10 cellular contexts compared by ENCODE assay signal in genomic region chr2:24930768-24931167, GRCh38. TPM values are rescaled to one million over a fixed set of nuclear protein-coding genes. Genes with fewer than 3 reads are reported as not detected.
DNase-seq lines count a peak whose midpoint lies in the region; ATAC-seq, FAIRE-seq and TF ChIP-seq lines count a peak whose summit lies in the region.
"Had no signal": no experiment of that assay in that cellular context is flagged by ENCODE, and none has a peak within 500 bp of the region (broad histone marks: within the 10 kb centered on the region; RNA-seq: fewer than 3 reads in every experiment).

No MANE protein-coding gene starts in this region.

- H3K27me3 Mint-ChIP-seq in progenitor cell of endocrine pancreas, result peaks cover 27% of the 10 kb centered on the region

- H3K4me3 ChIP-seq in bronchial epithelial cell (ENCODE audit: low read depth, low read length), result no peak overlapping the region
- H3K4me3 ChIP-seq: cardiac muscle cell had no signal

- peak; percentile 78 for FAIRE-seq in GM19239 (lab: Jason Lieb, UNC)
- no peak for FAIRE-seq in bronchial epithelial cell (lab: Jason Lieb, UNC)

- no peak overlapping the region for H3K27ac Mint-ChIP-seq in progenitor cell of endocrine pancreas

- peak; percentile 76 for ATAC-seq in HG03342 (IDR thresholded peaks at IDR 0.05; ENCODE audit: unreplicated experiment)
- ATAC-seq: Panc1 had no signal

- peak; percentile 54 for DNase-seq in AG20443 (ENCODE audit: low spot score)
- DNase-seq in GM19239 (ENCODE audit: insufficient read length, low spot score), result peak; percentile 64
- peak; percentile 33 for DNase-seq in bronchial epithelial cell (ENCODE audit: low read depth)
- no peak for DNase-seq in progenitor cell of endocrine pancreas (ENCODE audit: low spot score, unreplicated experiment)
- no peak for DNase-seq in mesenteric fat pad (ENCODE audit: low spot score)
- no peak for DNase-seq in T1000 (lab: John Stamatoyannopoulos, UW)
- DNase-seq in erythroblast (lab: John Stamatoyannopoulos, UW), result no peak

- TF ChIP-seq CTCF in bronchial epithelial cell (IDR thresholded peaks at IDR 0.05; ENCODE audit: insufficient read depth, low read length, severe bottlenecking) (no peak), progenitor cell of endocrine pancreas (IDR thresholded peaks at IDR 0.05; ENCODE audit: unreplicated experiment) (no peak)

- H3K27me3 ChIP-seq in bronchial epithelial cell (ENCODE audit: control insufficient read depth, insufficient read depth, low read length), result peaks cover 2% of the 10 kb centered on the region
- H3K27me3 ChIP-seq: cardiac muscle cell had no signal

- H3K36me3 Mint-ChIP-seq in progenitor cell of endocrine pancreas (ENCODE audit: insufficient read depth), result no peaks in the 10 kb centered on the region

- TF ChIP-seq POLR2A in erythroblast (IDR thresholded peaks at IDR 0.05; ENCODE audit: low read length), result no peak

- H3K36me3 ChIP-seq in bronchial epithelial cell (ENCODE audit: control insufficient read depth, insufficient read depth, low read length), result no peaks in the 10 kb centered on the region
- H3K36me3 ChIP-seq: cardiac muscle cell had no signal

- no peak overlapping the region for H3K4me3 Mint-ChIP-seq in progenitor cell of endocrine pancreas (ENCODE audit: low read depth)

- H3K4me1 Mint-ChIP-seq in progenitor cell of endocrine pancreas (ENCODE audit: low read depth), result no peaks in the 10 kb centered on the region

- no peaks in the 10 kb centered on the region for H3K9me3 Mint-ChIP-seq in progenitor cell of endocrine pancreas (ENCODE audit: low read depth)

RNA-seq across cellular contexts. Expression of gene ADCY3, which starts 10.7 kb away (rescaled TPM):
- total RNA-seq in bronchial epithelial cell (31.1 and 36.0 TPM in 2 replicates), progenitor cell of endocrine pancreas (22.6 and 24.6 TPM in 2 replicates), mesenteric fat pad (216 TPM)

RNA-seq across cellular contexts. Expression of gene DNAJC27, which starts 41.0 kb away (rescaled TPM):
- total RNA-seq in bronchial epithelial cell (5.3 and 7.2 TPM in 2 replicates), progenitor cell of endocrine pancreas (11.3 and 12.3 TPM in 2 replicates), mesenteric fat pad (10.5 TPM)

Comparison
In these comparisons a context has a peak if more than half of its experiments do, and no peak if none do; other contexts are left out.
1. DNase-seq: peak in AG20443 (single experiment), GM19239 (single experiment) and bronchial epithelial cell (single experiment); none in progenitor cell of endocrine pancreas (single experiment), mesenteric fat pad (single experiment), T1000 (single experiment) and erythroblast (0 of 2).